In the genomic region with DNA sequence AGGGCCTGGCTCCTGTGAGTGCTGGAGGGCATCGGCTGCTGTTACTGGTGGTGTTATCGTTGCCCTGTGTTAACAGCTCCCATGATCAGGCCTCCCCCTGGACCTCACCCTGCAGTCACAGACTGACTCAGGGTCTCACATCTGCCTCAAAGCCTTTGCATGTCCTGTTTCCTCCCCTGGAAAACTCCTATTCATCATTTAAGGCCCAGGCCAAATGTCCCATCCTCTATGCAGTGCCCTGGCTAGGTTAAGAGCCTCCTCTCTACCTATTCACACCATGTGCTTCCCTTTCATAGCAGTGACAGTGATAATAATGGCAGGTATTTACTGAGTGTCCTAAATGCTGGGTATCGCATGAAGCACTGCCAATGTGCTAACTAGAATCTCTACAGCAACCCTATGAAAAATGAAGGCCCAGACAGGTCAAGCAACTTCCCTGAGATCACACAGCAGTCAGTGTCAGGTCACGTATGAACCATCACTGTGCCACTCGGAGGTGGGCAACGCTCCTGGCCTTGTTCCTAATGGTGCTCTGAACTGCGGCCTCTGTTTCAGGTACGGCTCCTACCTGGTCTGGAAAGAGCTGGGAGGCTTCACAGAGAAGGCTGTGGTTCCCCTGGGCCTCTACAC, we compare ENCODE assay signal across 1 cellular context.
TF ChIP-seq lines count a peak whose summit lies in the region.

No MANE protein-coding gene starts in this region.

TF ChIP-seq in SK-N-SH, 30 proteins besides CTCF, POLR2A, EP300 and RAD21 (continued from another document):
- TF ChIP-seq, protein P1, sequence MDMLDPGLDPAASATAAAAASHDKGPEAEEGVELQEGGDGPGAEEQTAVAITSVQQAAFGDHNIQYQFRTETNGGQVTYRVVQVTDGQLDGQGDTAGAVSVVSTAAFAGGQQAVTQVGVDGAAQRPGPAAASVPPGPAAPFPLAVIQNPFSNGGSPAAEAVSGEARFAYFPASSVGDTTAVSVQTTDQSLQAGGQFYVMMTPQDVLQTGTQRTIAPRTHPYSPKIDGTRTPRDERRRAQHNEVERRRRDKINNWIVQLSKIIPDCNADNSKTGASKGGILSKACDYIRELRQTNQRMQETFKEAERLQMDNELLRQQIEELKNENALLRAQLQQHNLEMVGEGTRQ (IDR thresholded peaks at IDR 0.05; ENCODE audit: borderline replicate concordance, low read depth, low read length), result no peak
- TF ChIP-seq, protein P2, sequence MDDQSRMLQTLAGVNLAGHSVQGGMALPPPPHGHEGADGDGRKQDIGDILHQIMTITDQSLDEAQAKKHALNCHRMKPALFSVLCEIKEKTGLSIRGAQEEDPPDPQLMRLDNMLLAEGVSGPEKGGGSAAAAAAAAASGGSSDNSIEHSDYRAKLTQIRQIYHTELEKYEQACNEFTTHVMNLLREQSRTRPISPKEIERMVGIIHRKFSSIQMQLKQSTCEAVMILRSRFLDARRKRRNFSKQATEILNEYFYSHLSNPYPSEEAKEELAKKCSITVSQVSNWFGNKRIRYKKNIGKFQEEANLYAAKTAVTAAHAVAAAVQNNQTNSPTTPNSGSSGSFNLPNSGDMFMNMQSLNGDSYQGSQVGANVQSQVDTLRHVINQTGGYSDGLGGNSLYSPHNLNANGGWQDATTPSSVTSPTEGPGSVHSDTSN (IDR thresholded peaks at IDR 0.05), result no peak
- no peak for TF ChIP-seq SMC3 (IDR thresholded peaks at IDR 0.05; ENCODE audit: low read depth, low read length)
- no peak for TF ChIP-seq POLR2AphosphoS5 (IDR thresholded peaks at IDR 0.05; ENCODE audit: low read depth, low read length)
- no peak for TF ChIP-seq MEF2A (IDR thresholded peaks at IDR 0.05; ENCODE audit: borderline replicate concordance, low read depth)
- no peak for TF ChIP-seq NRF1 (IDR thresholded peaks at IDR 0.05; ENCODE audit: low read depth, low read length)
- no peak for TF ChIP-seq RFX5 (IDR thresholded peaks at IDR 0.05; ENCODE audit: low read length)
- TF ChIP-seq FOXJ3 (CRISPR knock-in tag; IDR thresholded peaks at IDR 0.05), result no peak
